ENCODE assay signal across 9 cellular contexts in the genomic region with DNA sequence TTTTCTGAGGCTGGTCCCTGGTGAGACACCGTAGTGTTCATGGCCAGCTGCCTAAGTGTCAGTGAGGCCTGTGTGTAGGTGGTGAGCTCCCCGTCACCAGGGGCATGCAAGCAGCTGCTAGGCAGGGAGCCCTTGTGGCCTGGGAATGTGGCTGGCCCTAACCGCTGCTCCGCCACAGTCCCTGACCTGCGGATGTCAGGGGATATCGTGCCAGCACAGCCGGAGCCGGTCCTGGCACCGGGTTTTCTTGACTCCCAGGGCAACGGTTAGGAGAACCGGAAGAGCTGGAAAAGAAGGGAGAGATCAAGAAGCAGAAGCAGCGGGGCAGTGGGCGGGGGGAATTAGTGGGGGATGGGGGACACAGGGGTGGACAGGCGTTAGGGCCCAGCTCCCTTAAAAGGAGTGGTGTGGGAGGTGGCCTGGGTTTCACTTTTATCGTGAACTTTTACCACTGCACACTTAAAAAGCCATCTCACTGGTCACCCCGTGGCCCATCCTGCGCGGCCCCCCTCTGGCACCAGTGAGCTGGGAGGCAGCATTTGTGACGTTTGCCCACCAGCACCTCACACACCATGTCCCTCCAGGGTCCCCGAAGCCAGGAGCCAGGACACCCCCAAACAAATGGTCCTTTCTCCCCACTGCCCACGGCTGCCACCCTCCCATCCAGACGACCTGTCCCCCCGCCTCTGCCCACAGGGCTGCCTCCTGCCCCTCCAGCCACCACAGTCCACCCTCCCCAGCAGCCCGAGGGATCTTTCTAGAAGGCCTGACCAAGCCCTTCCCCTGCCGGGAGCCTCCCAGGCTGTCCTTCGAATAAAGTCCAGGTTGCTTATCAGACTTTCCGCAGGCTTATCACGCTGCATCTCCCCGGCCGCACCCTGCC. TPM values are rescaled to one million over a fixed set of nuclear protein-coding genes. Genes with fewer than 3 reads are reported as not detected.
DNase-seq lines count a peak whose midpoint lies in the region; ATAC-seq and TF ChIP-seq lines count a peak whose summit lies in the region.
"Had no signal": no experiment of that assay in that cellular context is flagged by ENCODE, and none has a peak within 500 bp of the region (broad histone marks: within the 10 kb centered on the region; RNA-seq: fewer than 3 reads in every experiment).

No MANE protein-coding gene starts in this region.

- H3K4me1 ChIP-seq in GM23248 (ENCODE audit: insufficient read depth) (peaks cover 21% of the 10 kb centered on the region), heart right ventricle (peaks cover 28 to 65% (median 55%) of the 10 kb centered on the region in 9 donors), gastrocnemius medialis (peaks cover 23 to 27% of the 10 kb centered on the region in 2 donors)

- H3K27ac ChIP-seq in GM23248 (peak overlapping the region; percentile 34), heart right ventricle (peak overlapping the region; percentile 53 to 91 (median 72)), gastrocnemius medialis (peak overlapping the region; percentile 84 to 90 (median 88))
- H3K27ac ChIP-seq: KMS-11 had no signal

- no peaks in the 10 kb centered on the region for H4K20me1 ChIP-seq in GM23248 (ENCODE audit: insufficient read depth)

- peaks cover 17% of the 10 kb centered on the region for H3F3A ChIP-seq in GM23248 (ENCODE audit: insufficient read depth)

- in situ Hi-C loops in GM23248 (cut with MboI): no loop called here
- in situ Hi-C loops in gastrocnemius medialis (cut with MboI; ENCODE audit: low sequenced_read_pairs in 4 of 4): no loop called here

- DNase-seq in GM23248 (peak; percentile 69), UCSD-AML1 (lab: John Stamatoyannopoulos, UW; ENCODE audit: unreplicated experiment) (peak; percentile 82), heart right ventricle (peak; percentile 63 to 64), gastrocnemius medialis (peak; percentile 26 to 75), activated gamma-delta T cell (lab: John Stamatoyannopoulos, UW) (no peak), NCI-H748 treated with DMSO at 0.1 percent for 48 hours (lab: John Stamatoyannopoulos, UW) (no peak)

- H3K9me3 ChIP-seq in GM23248 (ENCODE audit: low read depth) (no peaks in the 10 kb centered on the region), heart right ventricle (no peaks in the 10 kb centered on the region), gastrocnemius medialis (no peaks in the 10 kb centered on the region)

- WGBS in GM23248 (ENCODE audit: low coverage in 1 of 2, low lambda C conversion rate in 2 of 2, missing lambda C conversion rate in 2 of 2), 2 experiments: 27 to 42% methylated on average over 17 to 30 of the region's 30 CpGs
- WGBS in heart right ventricle, 2 donors: 23 to 35% methylated on average over 30 of the region's 30 CpGs

- TF ChIP-seq CTCF in heart right ventricle (IDR thresholded peaks at IDR 0.05) (no peak), gastrocnemius medialis (IDR thresholded peaks at IDR 0.05 in 4 of 5, conservative IDR thresholded peaks at IDR 0.05 in 1 of 5) (peak in 1 of 5 experiments; percentile 13)

- TF ChIP-seq POLR2A in gastrocnemius medialis (IDR thresholded peaks at IDR 0.05): peak in 1 of 2 donors; percentile 35

- H3K27me3 ChIP-seq in GM23248 (replicated peaks; ENCODE audit: insufficient read depth) (no peaks in the 10 kb centered on the region), heart right ventricle (no peaks in the 10 kb centered on the region), gastrocnemius medialis (no peaks in the 10 kb centered on the region)

- intact Hi-C loops in heart right ventricle (cut with DNase I): no loop called here
- intact Hi-C loops in gastrocnemius medialis (cut with DNase I; ENCODE audit: low total_unique reads): no loop called here

- H3K36me3 ChIP-seq in GM23248 (ENCODE audit: low read depth) (no peaks in the 10 kb centered on the region), heart right ventricle (no peaks in the 10 kb centered on the region), gastrocnemius medialis (no peaks in the 10 kb centered on the region)

- H3K9ac ChIP-seq in GM23248: peak overlapping the region; percentile 72

- H3K4me2 ChIP-seq in GM23248 (ENCODE audit: unreplicated experiment): peak overlapping the region; percentile 79

- peaks cover 27% of the 10 kb centered on the region for H3K79me2 ChIP-seq in GM23248 (ENCODE audit: insufficient read depth)

- H2AFZ ChIP-seq in GM23248: no peak overlapping the region; the same call in 1 of the 2 replicates

- no peaks in the 10 kb centered on the region for H3K9me2 ChIP-seq in GM23248 (ENCODE audit: insufficient read depth)

- peak overlapping the region; percentile 67 for H3K4me3 ChIP-seq in GM23248
- peak overlapping the region in 9 of 10 donors; percentile 27 to 95 (median 68) for H3K4me3 ChIP-seq in heart right ventricle
- H3K4me3 ChIP-seq in gastrocnemius medialis: peak overlapping the region; percentile 66 to 79 (median 70)

- ATAC-seq in heart right ventricle (peak; percentile 0 to 15 (median 8)), gastrocnemius medialis (peak; percentile 9 to 19), HG03571 (IDR thresholded peaks at IDR 0.05; ENCODE audit: unreplicated experiment) (no peak), HG02610 (IDR thresholded peaks at IDR 0.05; ENCODE audit: unreplicated experiment) (no peak)

RNA-seq across cellular contexts. Expression of gene MICALL2, which starts 1.7 kb away (rescaled TPM):
- 10.6 and 12.2 TPM in 2 replicates for total RNA-seq in GM23248 (2014; rRNA removed; shearing (Covaris generic))
- polyA plus RNA-seq in GM23248 (2016; fragmentation: Nextera tagmentation; extraction: Ambion mirVana) (6.4 and 7.5 TPM in 2 replicates), heart right ventricle (10 to 100 TPM; 18.9 to 38.3 TPM)
- total RNA-seq in heart right ventricle (10 to 100 TPM in 2 of 10 donors, 1 to 10 TPM in 8; 4.6 to 14.9 (median 7.5) TPM), gastrocnemius medialis (1 to 10 TPM; 1.6 to 4.8 (median 2.4) TPM)

RNA-seq across cellular contexts. Expression of gene INTS1, which starts 43.2 kb away (rescaled TPM):
- total RNA-seq in GM23248 (2014; rRNA removed; shearing (Covaris generic)): 44.4 and 44.7 TPM in 2 replicates
- 24.8 and 25.4 TPM in 2 replicates for polyA plus RNA-seq in GM23248 (2016; fragmentation: Nextera tagmentation; extraction: Ambion mirVana)
- 10 to 100 TPM; 41.5 to 59.4 (median 45.4) TPM for total RNA-seq in heart right ventricle
- 10 to 100 TPM; 42.4 to 58.0 TPM for polyA plus RNA-seq in heart right ventricle
- 100 to 1,000 TPM in 1 of 4 donors, 10 to 100 TPM in 3; 44.3 to 108 (median 78.8) TPM for total RNA-seq in gastrocnemius medialis

Comparison
In these comparisons a context has a peak if more than half of its experiments do, and no peak if none do; other contexts are left out.
1. DNase-seq: peak in GM23248 (single experiment), UCSD-AML1 (single experiment), heart right ventricle (2 of 2) and gastrocnemius medialis (2 of 2); none in activated gamma-delta T cell (single experiment) and NCI-H748 treated with DMSO at 0.1 percent for 48 hours (single experiment).
2. H3K27ac ChIP-seq: peak in every context shown above with its lines; median percentile 88 in gastrocnemius medialis; 72 in heart right ventricle; 34 in GM23248.
3. ATAC-seq: peak in heart right ventricle (8 of 8) and gastrocnemius medialis (2 of 2); none in HG03571 (single experiment) and HG02610 (single experiment).
4. Peak in every context shown above with its lines, with median percentiles within 50 percentile points of each other: H3K4me3 ChIP-seq.